In the genomic region with DNA sequence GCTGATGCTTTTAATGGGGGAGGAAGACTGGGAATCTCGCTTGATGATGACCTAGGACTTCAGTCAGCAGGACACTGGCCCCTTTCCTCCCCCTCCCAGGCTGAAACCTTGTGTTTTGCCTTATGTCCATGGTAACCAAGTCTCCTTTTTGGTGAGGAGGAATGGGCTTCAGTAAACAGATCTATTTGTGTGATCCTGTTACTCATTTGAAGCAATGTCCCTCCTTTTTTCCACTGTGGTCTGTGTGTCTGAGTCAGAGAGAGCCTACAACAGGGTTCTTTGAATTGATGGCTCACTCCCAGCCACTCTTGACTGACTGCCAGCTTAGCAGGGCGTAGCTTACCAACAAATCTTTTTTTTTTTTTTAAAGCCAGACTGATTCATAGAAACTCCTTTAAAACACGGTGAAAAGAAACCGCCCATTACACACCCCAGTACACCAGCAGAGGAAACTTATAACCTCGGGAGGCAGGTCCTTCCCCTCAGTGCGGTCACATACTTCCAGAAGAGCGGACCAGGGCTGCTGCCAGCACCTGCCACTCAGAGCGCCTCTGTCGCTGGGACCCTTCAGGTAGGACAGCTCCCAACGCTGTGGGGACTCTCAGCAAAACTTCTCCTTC, we compare ENCODE assay signal across 8 cellular contexts. TPM values are rescaled to one million over a fixed set of nuclear protein-coding genes. Genes with fewer than 3 reads are reported as not detected.
A peak's percentile ranks its signal among the peaks of the same experiment; 100 is the strongest.
DNase-seq lines count a peak whose midpoint lies in the region; ATAC-seq, FAIRE-seq and TF ChIP-seq lines count a peak whose summit lies in the region.

Gene EMP1 (plus strand): TSS at position 425 of the 620 bp plus-strand sequence. CDS start 14,785 bp downstream, outside the sequence.

- H3K27ac Mint-ChIP-seq in astrocyte (ENCODE audit: unreplicated experiment), result peak within 1 kb of the TSS; percentile 91

- peaks cover 54% of the 10 kb centered on the region for H3K4me1 Mint-ChIP-seq in astrocyte (ENCODE audit: low read depth, unreplicated experiment)

- peaks cover 48% of the 10 kb centered on the region for H3K79me2 ChIP-seq in astrocyte (ENCODE audit: insufficient read depth, low read length)
- peaks cover 4% of the 10 kb centered on the region for H3K79me2 ChIP-seq in hepatocyte

- H2AFZ ChIP-seq in astrocyte (ENCODE audit: low read depth, low read length) (no peak within 1 kb of the TSS), hepatocyte (no peak within 1 kb of the TSS)

- H3K27me3 ChIP-seq in BLaER1 treated with 17β-estradiol and CSF1 and Interleukin-3, amounts not matched to agents 10 nM and 100 nM, result peaks cover 0 to 10% (median 0%) of the 10 kb centered on the region in 11 experiments; a peak in 4 of 22 replicates
- H3K27me3 ChIP-seq in astrocyte (ENCODE audit: insufficient read depth, low read length), result no peaks in the 10 kb centered on the region
- H3K27me3 ChIP-seq in hepatocyte, result no peaks in the 10 kb centered on the region

- no peaks in the 10 kb centered on the region for H3K9me2 ChIP-seq in hepatocyte (replicated peaks; ENCODE audit: insufficient read depth)

- H3K4me1 ChIP-seq in BLaER1 treated with 17β-estradiol and CSF1 and Interleukin-3, amounts not matched to agents 10 nM and 100 nM, result peaks cover 64 to 84% (median 77%) of the 10 kb centered on the region in 10 experiments
- H3K4me1 ChIP-seq in astrocyte (ENCODE audit: insufficient read depth, low read length) (peaks cover 43% of the 10 kb centered on the region), hepatocyte (ENCODE audit: insufficient read depth) (peaks cover 38% of the 10 kb centered on the region)

- H3K9me3 Mint-ChIP-seq in astrocyte (ENCODE audit: unreplicated experiment), result no peaks in the 10 kb centered on the region

- H3K36me3 ChIP-seq in BLaER1 treated with 17β-estradiol and CSF1 and Interleukin-3, amounts not matched to agents 10 nM and 100 nM, result 0 out of 22 replicates have a peak, but pooled peaks cover 0 to 7% (median 0%) of the 10 kb centered on the region in 11 experiments
- no peaks in the 10 kb centered on the region for H3K36me3 ChIP-seq in astrocyte (ENCODE audit: insufficient read depth, low read length)
- no peaks in the 10 kb centered on the region for H3K36me3 ChIP-seq in hepatocyte (replicated peaks; ENCODE audit: insufficient read depth, low read depth)

- H3K4me3 ChIP-seq in BLaER1 treated with 17β-estradiol and CSF1 and Interleukin-3, amounts not matched to agents 10 nM and 100 nM, result peak within 1 kb of the TSS; percentile 6 to 74 (median 54); a peak in 19 of 20 replicates
- H3K4me3 ChIP-seq in astrocyte (ENCODE audit: insufficient read depth, low read depth, low read length), result peak within 1 kb of the TSS; percentile 96
- H3K4me3 ChIP-seq in hepatocyte, result peak within 1 kb of the TSS; percentile 17
- H3K4me3 ChIP-seq in skin epidermis, result peak within 1 kb of the TSS; percentile 39 to 63 (median 52)

- H4K20me1 ChIP-seq in BLaER1 treated with 17β-estradiol and CSF1 and Interleukin-3, amounts not matched to agents 10 nM and 100 nM, result peaks cover 0 to 16% (median 0%) of the 10 kb centered on the region in 11 experiments; a peak in 5 of 22 replicates
- H4K20me1 ChIP-seq in astrocyte (ENCODE audit: insufficient read depth, low read length) (peaks cover 11% of the 10 kb centered on the region), hepatocyte (ENCODE audit: insufficient read depth, poor library complexity, severe bottlenecking) (no peaks in the 10 kb centered on the region)

- ATAC-seq in GM19438 (IDR thresholded peaks at IDR 0.05; ENCODE audit: low read depth, unreplicated experiment) (peak; percentile 93), HG03571 (IDR thresholded peaks at IDR 0.05; ENCODE audit: unreplicated experiment) (peak; percentile 87)

- WGBS in hepatocyte (ENCODE audit: low lambda C conversion rate, missing lambda C conversion rate), result 42% methylated on average over 10 of the region's 10 CpGs

- TF ChIP-seq CTCF in astrocyte (IDR thresholded peaks at IDR 0.05; ENCODE audit: insufficient read depth, low read depth, low read length), result no peak
- no peak for TF ChIP-seq CTCF in hepatocyte (IDR thresholded peaks at IDR 0.05; ENCODE audit: poor library complexity)

- DNase-seq in T1000 (lab: John Stamatoyannopoulos, UW), result peak; percentile 91
- DNase-seq in astrocyte (ENCODE audit: low read depth), result peak; percentile 100
- peak; percentile 94 for DNase-seq in hepatocyte (ENCODE audit: low spot score)
- DNase-seq in NCI-H526 (lab: John Stamatoyannopoulos, UW), result no peak

- H3K27me3 Mint-ChIP-seq in astrocyte (ENCODE audit: low read depth, unreplicated experiment), result no peaks in the 10 kb centered on the region

- peak within 1 kb of the TSS; percentile 88 to 99 (median 94) for H3K4me2 ChIP-seq in BLaER1 treated with 17β-estradiol and CSF1 and Interleukin-3, amounts not matched to agents 10 nM and 100 nM
- H3K4me2 ChIP-seq in astrocyte (ENCODE audit: low read length), result peak within 1 kb of the TSS; percentile 92
- H3K4me2 ChIP-seq in hepatocyte, result peak within 1 kb of the TSS; percentile 71

- H3K27ac ChIP-seq in BLaER1 treated with 17β-estradiol and CSF1 and Interleukin-3, amounts not matched to agents 10 nM and 100 nM, result peak within 1 kb of the TSS; percentile 61 to 92 (median 69)
- H3K27ac ChIP-seq in astrocyte (ENCODE audit: low read depth, low read length) (peak within 1 kb of the TSS; percentile 97), hepatocyte (peak within 1 kb of the TSS; percentile 91), skin epidermis (peak within 1 kb of the TSS; percentile 54 to 98 (median 87))

- peak; percentile 100 for FAIRE-seq in astrocyte (lab: Jason Lieb, UNC)

- peak within 1 kb of the TSS; percentile 84 for H3K4me3 Mint-ChIP-seq in astrocyte (ENCODE audit: unreplicated experiment)

- H3K9me3 ChIP-seq in BLaER1 treated with 17β-estradiol and CSF1 and Interleukin-3, amounts not matched to agents 10 nM and 100 nM (replicated peaks in 1 of 11), result no peaks in the 10 kb centered on the region
- H3K9me3 ChIP-seq in astrocyte (ENCODE audit: insufficient read depth, low read depth, low read length), result no peaks in the 10 kb centered on the region
- no peaks in the 10 kb centered on the region for H3K9me3 ChIP-seq in hepatocyte (ENCODE audit: low read depth)

- peak within 1 kb of the TSS; percentile 55 to 90 (median 65) for H3K9ac ChIP-seq in BLaER1 treated with 17β-estradiol and CSF1 and Interleukin-3, amounts not matched to agents 10 nM and 100 nM
- peak within 1 kb of the TSS; percentile 99 for H3K9ac ChIP-seq in astrocyte (ENCODE audit: low read length)

- H3K36me3 Mint-ChIP-seq in astrocyte (ENCODE audit: low read depth, unreplicated experiment), result peaks cover 2% of the 10 kb centered on the region

RNA-seq across cellular contexts. Expression of gene EMP1, which starts in this region (rescaled TPM):
- total RNA-seq in astrocyte (57.6 and 71.7 TPM in 2 replicates), hepatocyte (39.9 and 67.3 TPM in 2 replicates)
- polyA plus RNA-seq in hepatocyte, result 51.1 and 52.6 TPM in 2 replicates

Comparison
In these comparisons a context has a peak if more than half of its experiments do, and no peak if none do; other contexts are left out.
1. H3K4me3 ChIP-seq: peak in every context shown above with its lines; median percentile 96 in astrocyte; 54 in BLaER1 treated with 17β-estradiol and CSF1 and Interleukin-3, amounts not matched to agents 10 nM and 100 nM; 52 in skin epidermis; 17 in hepatocyte.
2. DNase-seq: peak in T1000 (single experiment), astrocyte (single experiment) and hepatocyte (single experiment); none in NCI-H526 (0 of 2).
3. Peak in every context shown above with its lines, with median percentiles within 50 percentile points of each other: H3K27ac ChIP-seq and H3K4me2 ChIP-seq.